ENCODE assay signal across 1 cellular context in the genomic region with DNA sequence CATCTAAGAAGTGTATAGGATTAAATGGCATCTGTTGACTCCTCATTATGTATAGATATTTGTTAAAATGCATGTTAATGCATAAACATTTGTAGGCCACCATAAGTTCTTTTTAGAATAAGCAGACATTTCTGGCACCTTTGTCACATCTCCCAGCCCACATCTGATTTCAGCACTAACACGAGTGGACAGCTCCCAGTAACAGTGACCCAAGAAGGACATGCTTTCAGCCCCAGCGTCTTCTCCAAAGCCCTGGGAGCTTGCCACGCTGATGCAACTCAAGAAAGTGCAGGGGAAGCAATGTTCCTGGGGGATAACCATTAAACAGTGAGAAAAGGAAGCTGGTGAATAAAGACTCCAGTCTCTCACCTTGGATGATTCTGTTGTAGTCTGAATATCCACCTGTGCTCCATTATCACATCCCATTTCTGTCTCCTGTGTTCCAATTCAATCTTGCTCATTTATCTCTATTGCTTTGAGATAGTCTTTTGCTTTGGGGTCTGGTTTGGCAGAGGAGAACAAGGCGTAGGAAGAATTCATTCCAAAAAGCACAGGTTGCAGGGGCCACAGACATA.
TF ChIP-seq lines count a peak whose summit lies in the region.

No MANE protein-coding gene starts in this region.

TF ChIP-seq in GM12878, 131 proteins besides CTCF, POLR2A, EP300 and RAD21 (continued from another document):
- TF ChIP-seq, protein P1, sequence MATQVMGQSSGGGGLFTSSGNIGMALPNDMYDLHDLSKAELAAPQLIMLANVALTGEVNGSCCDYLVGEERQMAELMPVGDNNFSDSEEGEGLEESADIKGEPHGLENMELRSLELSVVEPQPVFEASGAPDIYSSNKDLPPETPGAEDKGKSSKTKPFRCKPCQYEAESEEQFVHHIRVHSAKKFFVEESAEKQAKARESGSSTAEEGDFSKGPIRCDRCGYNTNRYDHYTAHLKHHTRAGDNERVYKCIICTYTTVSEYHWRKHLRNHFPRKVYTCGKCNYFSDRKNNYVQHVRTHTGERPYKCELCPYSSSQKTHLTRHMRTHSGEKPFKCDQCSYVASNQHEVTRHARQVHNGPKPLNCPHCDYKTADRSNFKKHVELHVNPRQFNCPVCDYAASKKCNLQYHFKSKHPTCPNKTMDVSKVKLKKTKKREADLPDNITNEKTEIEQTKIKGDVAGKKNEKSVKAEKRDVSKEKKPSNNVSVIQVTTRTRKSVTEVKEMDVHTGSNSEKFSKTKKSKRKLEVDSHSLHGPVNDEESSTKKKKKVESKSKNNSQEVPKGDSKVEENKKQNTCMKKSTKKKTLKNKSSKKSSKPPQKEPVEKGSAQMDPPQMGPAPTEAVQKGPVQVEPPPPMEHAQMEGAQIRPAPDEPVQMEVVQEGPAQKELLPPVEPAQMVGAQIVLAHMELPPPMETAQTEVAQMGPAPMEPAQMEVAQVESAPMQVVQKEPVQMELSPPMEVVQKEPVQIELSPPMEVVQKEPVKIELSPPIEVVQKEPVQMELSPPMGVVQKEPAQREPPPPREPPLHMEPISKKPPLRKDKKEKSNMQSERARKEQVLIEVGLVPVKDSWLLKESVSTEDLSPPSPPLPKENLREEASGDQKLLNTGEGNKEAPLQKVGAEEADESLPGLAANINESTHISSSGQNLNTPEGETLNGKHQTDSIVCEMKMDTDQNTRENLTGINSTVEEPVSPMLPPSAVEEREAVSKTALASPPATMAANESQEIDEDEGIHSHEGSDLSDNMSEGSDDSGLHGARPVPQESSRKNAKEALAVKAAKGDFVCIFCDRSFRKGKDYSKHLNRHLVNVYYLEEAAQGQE (IDR thresholded peaks at IDR 0.05; ENCODE audit: low read depth, low read length): peak; percentile 95
